Comparison of ENCODE assay signal across 3 cellular contexts in genomic region chr1:880915-881314, GRCh38. TPM values are rescaled to one million over a fixed set of nuclear protein-coding genes. Genes with fewer than 3 reads are reported as not detected.
"Had no signal": no experiment of that assay in that cellular context is flagged by ENCODE, and none has a peak within 500 bp of the region (broad histone marks: within the 10 kb centered on the region; RNA-seq: fewer than 3 reads in every experiment).

No MANE protein-coding gene starts in this region.

RNA-seq across cellular contexts. Expression of gene SAMD11, which starts 42.8 kb away (rescaled TPM):
- total RNA-seq: HT-29 had no signal
- polyA plus RNA-seq: HepG2, IgD-negative memory B cell had no signal
